Comparison of ENCODE assay signal across 9 cellular contexts in the genomic region with DNA sequence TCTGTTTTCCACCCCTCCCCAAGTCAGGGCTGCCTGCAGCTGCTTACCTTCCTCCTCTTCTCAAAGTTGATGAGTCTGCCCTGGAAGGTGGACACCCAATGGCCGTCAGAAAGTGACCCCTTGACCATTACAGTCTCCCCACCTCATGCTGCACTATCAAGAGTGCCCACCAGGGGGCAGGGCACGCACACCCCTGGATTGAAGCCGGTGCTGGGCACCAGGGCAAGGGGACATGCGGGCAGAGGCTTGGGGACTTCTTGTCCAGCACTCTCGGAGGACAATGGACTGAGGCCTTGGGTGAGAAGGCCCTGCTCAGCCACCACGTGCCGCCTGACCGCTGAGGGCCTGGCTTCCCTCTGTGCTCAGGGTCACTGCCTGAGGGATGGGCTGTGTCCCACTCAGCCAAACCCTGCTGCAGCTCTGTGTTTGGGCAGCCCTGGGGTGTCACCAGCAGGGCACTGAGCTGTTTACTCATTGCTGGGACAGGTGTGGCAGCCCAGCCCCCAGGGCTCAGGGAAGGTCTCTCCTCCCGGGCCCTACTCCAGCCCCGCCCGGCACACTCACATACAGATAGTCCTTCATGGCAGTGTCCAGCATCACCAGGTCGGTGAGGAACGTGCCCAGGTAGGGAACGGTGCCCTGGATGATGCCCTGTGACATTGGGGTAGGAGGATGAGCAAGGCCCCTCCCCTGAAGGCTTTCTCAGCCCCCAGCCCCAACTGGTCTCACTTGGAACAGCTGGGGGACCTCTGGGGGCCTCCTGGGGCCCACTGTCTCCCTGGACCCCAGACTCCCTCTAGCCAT. TPM values are rescaled to one million over a fixed set of nuclear protein-coding genes. Genes with fewer than 3 reads are reported as not detected.
DNase-seq lines count a peak whose midpoint lies in the region; ATAC-seq and TF ChIP-seq lines count a peak whose summit lies in the region.
"Had no signal": no experiment of that assay in that cellular context is flagged by ENCODE, and none has a peak within 500 bp of the region (broad histone marks: within the 10 kb centered on the region; RNA-seq: fewer than 3 reads in every experiment).

No MANE protein-coding gene starts in this region.

- TF ChIP-seq CTCF in glutamatergic neuron (IDR thresholded peaks at IDR 0.05; ENCODE audit: partially characterized antibody, unreplicated experiment) = peak; percentile 96

- H3K4me3 ChIP-seq in trophoblast cell (ENCODE audit: low read depth, low read length) = no peak overlapping the region

- peak; percentile 33 to 69 for ATAC-seq in activated naive CD4-positive, alpha-beta T cell treated with anti-CD3 and anti-CD28 coated beads, Interleukin-2, amount 50 U/mL, for 72 hours

- H3K9ac ChIP-seq in trophoblast cell (ENCODE audit: low read length) = no peak overlapping the region

- no peak overlapping the region for H3K14ac ChIP-seq in trophoblast cell (ENCODE audit: low read length)

- DNase-seq in NCI-H526 (lab: John Stamatoyannopoulos, UW) (peak; percentile 12 to 28), NCI-H526 treated with DMSO at 0.1 percent for 48 hours (lab: John Stamatoyannopoulos, UW) (no peak), RPMI8226 (peak; percentile 52), glutamatergic neuron (peak; percentile 78), trophoblast cell (peak; percentile 56 to 74), NCI-H524 treated with DMSO at 0.1 percent for 48 hours (lab: John Stamatoyannopoulos, UW) (no peak), NCI-H1694 (lab: John Stamatoyannopoulos, UW) (no peak)
- DNase-seq in activated naive CD4-positive, alpha-beta T cell treated with anti-CD3 and anti-CD28 coated beads, Interleukin-2, amount 50 U/mL, for 72 hours (ENCODE audit: low spot score in 2 of 2) = peak; percentile 63 to 68

- peaks cover 21 to 30% of the 10 kb centered on the region in 2 donors for H3K36me3 Mint-ChIP-seq in activated naive CD4-positive, alpha-beta T cell treated with anti-CD3 and anti-CD28 coated beads, Interleukin-2, amount 50 U/mL, for 72 hours
- H3K36me3 Mint-ChIP-seq in glutamatergic neuron (ENCODE audit: unreplicated experiment) = peaks cover 8% of the 10 kb centered on the region

- no peaks in the 10 kb centered on the region for H3K4me1 ChIP-seq in trophoblast cell (ENCODE audit: control insufficient read depth in 1 of 2, insufficient read depth in 2 of 2, low read length in 2 of 2)

- no peaks in the 10 kb centered on the region for H3K79me1 ChIP-seq in trophoblast cell (ENCODE audit: low read length)

- H3K79me2 ChIP-seq in trophoblast cell (ENCODE audit: control insufficient read depth, insufficient read depth, low read length, poor library complexity) = no peaks in the 10 kb centered on the region

- no peak overlapping the region for H3K4ac ChIP-seq in trophoblast cell (ENCODE audit: low read depth, low read length)

- no peak overlapping the region for H3K4me2 ChIP-seq in trophoblast cell (ENCODE audit: low read length)

- no peak overlapping the region for H2AFZ ChIP-seq in trophoblast cell (ENCODE audit: insufficient read depth, low read length, poor library complexity)

- H3K27me3 ChIP-seq in trophoblast cell (ENCODE audit: insufficient read depth, low read length) = no peaks in the 10 kb centered on the region

- peaks cover 89 to 90% of the 10 kb centered on the region in 2 experiments for H3K36me3 ChIP-seq in trophoblast cell (ENCODE audit: control insufficient read depth in 1 of 2, insufficient read depth in 2 of 2, low read length in 2 of 2)

- WGBS in trophoblast cell (ENCODE audit: extremely low coverage, insufficient coverage, insufficient read length) = no CpG with 5 or more reads among the region's 14 CpGs

- no peak overlapping the region for H3K4me3 Mint-ChIP-seq in glutamatergic neuron (ENCODE audit: unreplicated experiment)

- no peak overlapping the region for H4K8ac ChIP-seq in trophoblast cell (ENCODE audit: low read depth, low read length)

- peak overlapping the region; percentile 44 to 69 for H3K27ac Mint-ChIP-seq in activated naive CD4-positive, alpha-beta T cell treated with anti-CD3 and anti-CD28 coated beads, Interleukin-2, amount 50 U/mL, for 72 hours
- H3K27ac Mint-ChIP-seq in glutamatergic neuron (ENCODE audit: unreplicated experiment) = no peak overlapping the region

- H2BK5ac ChIP-seq in trophoblast cell (ENCODE audit: low read depth, low read length, poor library complexity) = no peak overlapping the region

- H2BK12ac ChIP-seq in trophoblast cell (ENCODE audit: low read length) = no peak overlapping the region

- H3K9me3 Mint-ChIP-seq in activated naive CD4-positive, alpha-beta T cell treated with anti-CD3 and anti-CD28 coated beads, Interleukin-2, amount 50 U/mL, for 72 hours = no peaks in the 10 kb centered on the region
- peaks cover 21% of the 10 kb centered on the region for H3K9me3 Mint-ChIP-seq in glutamatergic neuron (ENCODE audit: unreplicated experiment)

- H3K18ac ChIP-seq in trophoblast cell (ENCODE audit: low read length) = no peak overlapping the region

- no peak overlapping the region for H3K27ac ChIP-seq in trophoblast cell (ENCODE audit: low read depth, low read length)
- H3K27ac ChIP-seq: epithelial cell of prostate had no signal

- H2AK5ac ChIP-seq in trophoblast cell (ENCODE audit: low read length) = no peak overlapping the region

- peaks cover 23% of the 10 kb centered on the region for H3K27me3 Mint-ChIP-seq in glutamatergic neuron (ENCODE audit: unreplicated experiment)

- peak overlapping the region; percentile 0 for H4K12ac ChIP-seq in trophoblast cell (ENCODE audit: low read depth, low read length)

- H2BK120ac ChIP-seq in trophoblast cell (ENCODE audit: insufficient read depth, low read length, poor library complexity) = no peak overlapping the region

- no peak overlapping the region for H3K23ac ChIP-seq in trophoblast cell (ENCODE audit: low read length)

- H3K4me1 Mint-ChIP-seq in glutamatergic neuron (ENCODE audit: low read depth, unreplicated experiment) = peaks cover 4% of the 10 kb centered on the region

- peaks cover 2% of the 10 kb centered on the region for H3K9me3 ChIP-seq in trophoblast cell (ENCODE audit: insufficient read depth, low read depth, low read length)

- no peak overlapping the region for H4K91ac ChIP-seq in trophoblast cell (ENCODE audit: low read depth, low read length)

RNA-seq across cellular contexts. Expression of a gene that starts 17.7 kb away (rescaled TPM):
- total RNA-seq in activated naive CD4-positive, alpha-beta T cell treated with anti-CD3 and anti-CD28 coated beads, Interleukin-2, amount 50 U/mL, for 72 hours = 10 to 100 TPM; 45.3 to 77.0 TPM
- total RNA-seq in glutamatergic neuron (ENCODE audit: unreplicated experiment) = 449 TPM
- 39.2 and 39.5 TPM in 2 replicates for polyA plus RNA-seq in trophoblast cell (2013)

RNA-seq across cellular contexts. Expression of a gene that starts 41.6 kb away (rescaled TPM):
- total RNA-seq in activated naive CD4-positive, alpha-beta T cell treated with anti-CD3 and anti-CD28 coated beads, Interleukin-2, amount 50 U/mL, for 72 hours = 1 to 10 TPM; 2.4 to 9.3 TPM
- 3.8 TPM for total RNA-seq in glutamatergic neuron (ENCODE audit: unreplicated experiment)
- polyA plus RNA-seq in trophoblast cell (2013) = 1.3 and 1.6 TPM in 2 replicates

Comparison
In these comparisons a context has a peak if more than half of its experiments do, and no peak if none do; other contexts are left out.
1. DNase-seq: peak in NCI-H526 (2 of 2), RPMI8226 (single experiment), activated naive CD4-positive, alpha-beta T cell treated with anti-CD3 and anti-CD28 coated beads, Interleukin-2, amount 50 U/mL, for 72 hours (2 of 2), glutamatergic neuron (single experiment) and trophoblast cell (2 of 2); none in NCI-H526 treated with DMSO at 0.1 percent for 48 hours (single experiment), NCI-H524 treated with DMSO at 0.1 percent for 48 hours (single experiment) and NCI-H1694 (single experiment).